16 cellular contexts compared by ENCODE assay signal in the genomic region with DNA sequence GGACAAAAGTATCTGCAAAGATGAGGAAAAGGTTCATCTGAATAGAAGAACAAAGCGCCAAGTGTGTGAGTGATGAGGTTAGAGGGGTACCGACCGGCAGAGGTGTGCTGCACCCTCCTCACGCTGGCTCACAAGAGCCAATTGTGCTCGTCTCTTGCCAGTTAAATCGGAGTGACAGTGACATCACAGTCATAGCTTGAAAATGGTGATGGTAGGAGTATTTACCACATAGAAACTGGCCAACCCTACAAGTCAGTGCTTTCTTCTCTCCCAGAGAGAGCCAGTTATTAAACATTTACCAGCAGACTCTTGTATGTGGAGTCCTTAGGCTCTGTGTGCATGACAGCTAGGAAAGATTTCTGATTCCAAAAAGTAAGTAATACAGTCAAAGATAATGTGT. TPM values are rescaled to one million over a fixed set of nuclear protein-coding genes. Genes with fewer than 3 reads are reported as not detected.
DNase-seq lines count a peak whose midpoint lies in the region; ATAC-seq lines count a peak whose summit lies in the region.
"Had no signal": no experiment of that assay in that cellular context is flagged by ENCODE, and none has a peak within 500 bp of the region (broad histone marks: within the 10 kb centered on the region; RNA-seq: fewer than 3 reads in every experiment).

No MANE protein-coding gene starts in this region.

- peaks cover 10% of the 10 kb centered on the region for H3K4me1 Mint-ChIP-seq in T-helper 17 cell

- H3K27ac Mint-ChIP-seq in T-helper 17 cell, result peak overlapping the region; percentile 63
- H3K27ac Mint-ChIP-seq: activated CD8-positive, alpha-beta T cell treated with anti-CD3 and anti-CD28 coated beads, Interleukin-2, amount 10 ng/mL, durations not matched to agents 7 days and 5 days; activated naive CD4-positive, alpha-beta T cell treated with anti-CD3 and anti-CD28 coated beads for 36 hours; H9; T-helper 1 cell treated with Interleukin-12 subunit alpha and Interleukin-12 subunit beta and Interleukin-4 antibody, amounts not matched to agents 30 μg/mL and 1 μg/mL, for 36 hours had no signal

- DNase-seq in T-helper 17 cell, result no peak
- DNase-seq in NCI-H774 (lab: John Stamatoyannopoulos, UW), result no peak
- no peak for DNase-seq in COLO829 (ENCODE audit: low spot score)
- no peak for DNase-seq in SIG-M5 (lab: John Stamatoyannopoulos, UW)
- DNase-seq in SIG-M5 treated with dmso at 0.1 percent for 504 hours (lab: John Stamatoyannopoulos, UW; ENCODE audit: unreplicated experiment), result no peak
- DNase-seq: activated CD8-positive, alpha-beta T cell treated with anti-CD3 and anti-CD28 coated beads, Interleukin-2, amount 10 ng/mL, durations not matched to agents 7 days and 5 days; activated naive CD4-positive, alpha-beta T cell treated with anti-CD3 and anti-CD28 coated beads for 36 hours; cerebellar nuclear complex; H9; KBM-7; NCI-H2029 treated with DMSO at 0.1 percent for 48 hours had no signal

- peak; percentile 54 for ATAC-seq in GM18520 (IDR thresholded peaks at IDR 0.05; ENCODE audit: unreplicated experiment)
- ATAC-seq in GM21381 (IDR thresholded peaks at IDR 0.05; ENCODE audit: unreplicated experiment), result peak; percentile 79
- peak; percentile 65 for ATAC-seq in HG03025 (IDR thresholded peaks at IDR 0.05; ENCODE audit: low FRiP score, unreplicated experiment)
- ATAC-seq in T-helper 17 cell, result no peak
- ATAC-seq: activated CD8-positive, alpha-beta T cell treated with anti-CD3 and anti-CD28 coated beads, Interleukin-2, amount 10 ng/mL, durations not matched to agents 7 days and 5 days had no signal

- H3K27me3 Mint-ChIP-seq in T-helper 17 cell, result no peaks in the 10 kb centered on the region

- H3K9me3 ChIP-seq in T-helper 17 cell (ENCODE audit: control insufficient read depth, low read length, poor library complexity, severe bottlenecking), result no peaks in the 10 kb centered on the region

- H3K36me3 Mint-ChIP-seq in T-helper 17 cell (ENCODE audit: low read depth), result peaks cover 6% of the 10 kb centered on the region

- H3K4me3 Mint-ChIP-seq in T-helper 17 cell, result no peak overlapping the region
- H3K4me3 Mint-ChIP-seq: activated CD8-positive, alpha-beta T cell treated with anti-CD3 and anti-CD28 coated beads, Interleukin-2, amount 10 ng/mL, durations not matched to agents 7 days and 5 days; activated naive CD4-positive, alpha-beta T cell treated with anti-CD3 and anti-CD28 coated beads for 36 hours; H9; T-helper 1 cell treated with Interleukin-12 subunit alpha and Interleukin-12 subunit beta and Interleukin-4 antibody, amounts not matched to agents 30 μg/mL and 1 μg/mL, for 36 hours had no signal

RNA-seq across cellular contexts. Expression of gene CLDN22, which starts 32.4 kb away (rescaled TPM):
- not detected for total RNA-seq in T-helper 17 cell
- total RNA-seq: activated CD8-positive, alpha-beta T cell treated with anti-CD3 and anti-CD28 coated beads, Interleukin-2, amount 10 ng/mL, durations not matched to agents 7 days and 5 days; activated naive CD4-positive, alpha-beta T cell treated with anti-CD3 and anti-CD28 coated beads for 36 hours; H9; ureter had no signal

RNA-seq across cellular contexts. Expression of gene CLDN24, which starts 34.5 kb away (rescaled TPM):
- total RNA-seq in T-helper 17 cell, result not detected
- total RNA-seq: activated CD8-positive, alpha-beta T cell treated with anti-CD3 and anti-CD28 coated beads, Interleukin-2, amount 10 ng/mL, durations not matched to agents 7 days and 5 days; activated naive CD4-positive, alpha-beta T cell treated with anti-CD3 and anti-CD28 coated beads for 36 hours; H9; ureter had no signal
